Comparison of ENCODE assay signal across 1 cellular context in genomic region chr1:28642056-28642846, GRCh38.
TF ChIP-seq lines count a peak whose summit lies in the region.

No MANE protein-coding gene starts in this region.

TF ChIP-seq in IMR-90, 13 proteins besides CTCF, POLR2A, EP300 and RAD21 (continued from another document):
- TF ChIP-seq ELK1 (IDR thresholded peaks at IDR 0.05; ENCODE audit: borderline replicate concordance, low read depth, low read length) (no peak), USF2 (IDR thresholded peaks at IDR 0.05; ENCODE audit: low read depth, low read length) (no peak), CEBPB (IDR thresholded peaks at IDR 0.05; ENCODE audit: low read depth, low read length) (no peak), CHD1 (IDR thresholded peaks at IDR 0.05; ENCODE audit: low read depth, low read length) (no peak), MAFK (IDR thresholded peaks at IDR 0.05; ENCODE audit: low read depth, low read length) (no peak), MXI1 (IDR thresholded peaks at IDR 0.05; ENCODE audit: borderline replicate concordance, low read depth, low read length) (no peak), RCOR1 (IDR thresholded peaks at IDR 0.05; ENCODE audit: insufficient replicate concordance, low read length) (no peak), RFX5 (IDR thresholded peaks at IDR 0.05; ENCODE audit: low read depth, low read length) (no peak), NFE2L2 (IDR thresholded peaks at IDR 0.05; ENCODE audit: low read depth, low read length) (no peak)
